ENCODE assay signal across 12 cellular contexts in the genomic region with DNA sequence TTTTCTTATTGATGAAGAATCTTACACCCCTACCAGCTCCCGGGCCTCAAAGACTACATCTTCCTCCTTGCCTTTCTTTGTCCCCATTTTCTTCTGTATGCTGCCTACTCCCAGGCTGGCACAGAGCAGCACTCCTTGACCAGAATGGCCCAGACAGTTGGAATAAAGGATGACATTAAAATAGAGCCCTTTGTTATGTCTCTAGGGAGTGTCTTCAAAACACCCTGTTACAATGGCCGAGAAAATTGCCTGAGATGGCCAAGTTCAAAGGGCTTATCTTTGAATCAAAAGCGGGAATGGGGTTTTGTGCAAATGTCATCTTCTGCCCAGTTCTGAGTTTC.
DNase-seq lines count a peak whose midpoint lies in the region; ATAC-seq and TF ChIP-seq lines count a peak whose summit lies in the region.
"Had no signal": no experiment of that assay in that cellular context is flagged by ENCODE, and none has a peak within 500 bp of the region (broad histone marks: within the 10 kb centered on the region; RNA-seq: fewer than 3 reads in every experiment).

No MANE protein-coding gene starts in this region.

- TF ChIP-seq CTCF in RWPE1 (conservative IDR thresholded peaks at IDR 0.05; ENCODE audit: low read depth) (no peak), dorsolateral prefrontal cortex (IDR thresholded peaks at IDR 0.05 in 54 of 56, conservative IDR thresholded peaks at IDR 0.05 in 2 of 56; ENCODE audit: low read depth in 1 of 56, partially characterized antibody in 56 of 56) (no peak), tibial artery (IDR thresholded peaks at IDR 0.05) (no peak), uterus (IDR thresholded peaks at IDR 0.05) (no peak)

- H3K9me3 ChIP-seq in muscle layer of duodenum (ENCODE audit: control insufficient read depth in 1 of 2, low read length in 2 of 2), result no peaks in the 10 kb centered on the region
- H3K9me3 ChIP-seq in tibial artery, result no peaks in the 10 kb centered on the region
- H3K9me3 ChIP-seq in uterus, result no peaks in the 10 kb centered on the region

- H3K27me3 ChIP-seq in dorsolateral prefrontal cortex, result no peaks in the 10 kb centered on the region
- no peaks in the 10 kb centered on the region for H3K27me3 ChIP-seq in muscle layer of duodenum (ENCODE audit: low read depth, low read length)
- H3K27me3 ChIP-seq in tibial artery, result no peaks in the 10 kb centered on the region
- no peaks in the 10 kb centered on the region for H3K27me3 ChIP-seq in uterus

- H3K27ac ChIP-seq in RWPE1 (peak overlapping the region; percentile 66), dorsolateral prefrontal cortex (peak overlapping the region; percentile 50 to 95 (median 87)), muscle layer of duodenum (ENCODE audit: low read length) (peak overlapping the region; percentile 66), tibial artery (peak overlapping the region; percentile 60 to 95), uterus (no peak overlapping the region)
- H3K27ac ChIP-seq: C4-2B had no signal

- no peak for DNase-seq in RWPE1 (ENCODE audit: low spot score)
- no peak for DNase-seq in dorsolateral prefrontal cortex
- no peak for DNase-seq in tibial artery
- DNase-seq in uterus, result no peak
- no peak for DNase-seq in stimulated activated CD4-positive, alpha-beta T cell treated with anti-CD3 and anti-CD28 coated beads, Interleukin-12 subunit alpha, Interleukin-12 subunit beta, amount 100 ng/mL, for 4 hours
- DNase-seq: activated CD4-positive, alpha-beta T cell treated with anti-CD3 and anti-CD28 coated beads, Interleukin-2, amount 50 U/mL, for 48 hours; H9; KG1; retina had no signal

- no peak for TF ChIP-seq POLR2A in uterus (IDR thresholded peaks at IDR 0.05)

- POLR2A ChIA-PET in RWPE1 (lab: Yijun Ruan, JAX; ENCODE audit: low non-redundant PET), result no interaction called here

- intact Hi-C loops in dorsolateral prefrontal cortex (cut with DNase I), result loop anchor here in 1 of 2 donors (5.0 kb wide), 1 partner anchor 165 kb away; the partner anchor contains the start of gene SIRT5
- intact Hi-C loops in tibial artery (cut with DNase I; ENCODE audit: low total_unique reads), result no loop called here
- intact Hi-C loops in uterus (cut with DNase I; ENCODE audit: low total_unique reads), result no loop called here

- ATAC-seq in GM18861 (IDR thresholded peaks at IDR 0.05; ENCODE audit: unreplicated experiment), result no peak

- CTCF ChIA-PET in RWPE1 (lab: Yijun Ruan, JAX), result interaction anchor here (1.0 kb wide), 1 partner anchor 79 kb away, joined by 4 read pairs; no protein-coding TSS in a partner anchor

- H3K36me3 ChIP-seq in muscle layer of duodenum (ENCODE audit: control insufficient read depth in 1 of 2, insufficient read depth in 2 of 2, low read length in 2 of 2), result no peaks in the 10 kb centered on the region
- H3K36me3 ChIP-seq in tibial artery, result no peaks in the 10 kb centered on the region
- no peaks in the 10 kb centered on the region for H3K36me3 ChIP-seq in uterus

- H3K4me3 ChIP-seq in dorsolateral prefrontal cortex, result peak overlapping the region in 1 of 59 donors; percentile 33
- H3K4me3 ChIP-seq in muscle layer of duodenum (ENCODE audit: low read depth in 1 of 2, low read length in 2 of 2), result no peak overlapping the region
- no peak overlapping the region for H3K4me3 ChIP-seq in tibial artery
- no peak overlapping the region for H3K4me3 ChIP-seq in uterus

- H3K4me1 ChIP-seq in muscle layer of duodenum (ENCODE audit: control insufficient read depth in 1 of 2, insufficient read depth in 2 of 2, low read length in 2 of 2), result peaks cover 13 to 21% of the 10 kb centered on the region in 2 donors
- H3K4me1 ChIP-seq in tibial artery, result peaks cover 0 to 92% (median 52%) of the 10 kb centered on the region in 4 donors
- no peaks in the 10 kb centered on the region for H3K4me1 ChIP-seq in uterus

Comparison
In these comparisons a context has a peak if more than half of its experiments do, and no peak if none do; other contexts are left out.
1. H3K27ac ChIP-seq: peak in RWPE1 (single experiment), dorsolateral prefrontal cortex (59 of 59), muscle layer of duodenum (single experiment) and tibial artery (2 of 2); none in uterus (0 of 2).